ENCODE assay signal across 16 cellular contexts in genomic region chr12:109449845-109450532, GRCh38. TPM values are rescaled to one million over a fixed set of nuclear protein-coding genes. Genes with fewer than 3 reads are reported as not detected.
DNase-seq lines count a peak whose midpoint lies in the region; TF ChIP-seq lines count a peak whose summit lies in the region.
"Had no signal": no experiment of that assay in that cellular context is flagged by ENCODE, and none has a peak within 500 bp of the region (broad histone marks: within the 10 kb centered on the region; RNA-seq: fewer than 3 reads in every experiment).

No MANE protein-coding gene starts in this region.

- H3K9ac ChIP-seq in OCI-LY1 (ENCODE audit: low read length): no peak overlapping the region
- no peak overlapping the region for H3K9ac ChIP-seq in endodermal cell (ENCODE audit: extremely low read depth, low read length, poor library complexity, severe bottlenecking)
- no peak overlapping the region for H3K9ac ChIP-seq in GM23248
- H3K9ac ChIP-seq: BLaER1 treated with 17β-estradiol and CSF1 and Interleukin-3, amounts not matched to agents 10 nM and 100 nM had no signal

- 91 to 98% methylated on average over 6 to 16 of the region's 16 CpGs for WGBS in endodermal cell (ENCODE audit: insufficient coverage in 1 of 2, insufficient read length in 1 of 2), 2 experiments
- WGBS in GM23248 (ENCODE audit: low coverage in 1 of 2, low lambda C conversion rate in 2 of 2, missing lambda C conversion rate in 2 of 2), 2 experiments: 74 to 80% methylated on average over 16 of the region's 16 CpGs

- H3K4me2 ChIP-seq in OCI-LY1 (ENCODE audit: low read length): no peak overlapping the region
- H3K4me2 ChIP-seq in GM23248 (ENCODE audit: unreplicated experiment): no peak overlapping the region
- H3K4me2 ChIP-seq: BLaER1 treated with 17β-estradiol and CSF1 and Interleukin-3, amounts not matched to agents 10 nM and 100 nM had no signal

- TF ChIP-seq CTCF in GM12873 (IDR thresholded peaks at IDR 0.05; ENCODE audit: insufficient read depth, low read depth, low read length, missing control alignments): peak; percentile 17
- peak; percentile 18; the same call in 1 of the 2 replicates for TF ChIP-seq CTCF in OCI-LY1 (IDR thresholded peaks at IDR 0.05; ENCODE audit: low read length)
- TF ChIP-seq CTCF in endodermal cell (conservative IDR thresholded peaks at IDR 0.05): no peak
- TF ChIP-seq CTCF in neural crest cell (conservative IDR thresholded peaks at IDR 0.05): no peak
- TF ChIP-seq CTCF in dorsolateral prefrontal cortex (IDR thresholded peaks at IDR 0.05 in 54 of 56, conservative IDR thresholded peaks at IDR 0.05 in 2 of 56; ENCODE audit: low read depth in 1 of 56, partially characterized antibody in 56 of 56): no peak

- no peaks in the 10 kb centered on the region for H3K4me1 ChIP-seq in OCI-LY1 (ENCODE audit: insufficient read depth, low read length, severe bottlenecking)
- H3K4me1 ChIP-seq in endodermal cell (ENCODE audit: control insufficient read depth, insufficient read depth, low read length): no peaks in the 10 kb centered on the region
- H3K4me1 ChIP-seq in GM23248 (ENCODE audit: insufficient read depth): peaks cover 16% of the 10 kb centered on the region

- no peaks in the 10 kb centered on the region for H3K27me3 ChIP-seq in OCI-LY1 (ENCODE audit: insufficient read depth, low read length)
- H3K27me3 ChIP-seq in endodermal cell (ENCODE audit: control insufficient read depth, insufficient read depth, low read length, poor library complexity, severe bottlenecking): no peaks in the 10 kb centered on the region
- no peaks in the 10 kb centered on the region for H3K27me3 ChIP-seq in dorsolateral prefrontal cortex
- H3K27me3 ChIP-seq in GM23248 (replicated peaks; ENCODE audit: insufficient read depth): no peaks in the 10 kb centered on the region
- H3K27me3 ChIP-seq: BLaER1 treated with 17β-estradiol and CSF1 and Interleukin-3, amounts not matched to agents 10 nM and 100 nM; upper lobe of left lung had no signal

- H3K27ac Mint-ChIP-seq in endodermal cell: peak overlapping the region; percentile 34
- peak overlapping the region; percentile 52 for H3K27ac Mint-ChIP-seq in neural crest cell (ENCODE audit: unreplicated experiment)
- H3K27ac Mint-ChIP-seq: activated naive CD4-positive, alpha-beta T cell treated with anti-CD3 and anti-CD28 coated beads, Interleukin-2, amount 10 ng/mL, durations not matched to agents 7 days and 5 days had no signal

- H3K4me3 ChIP-seq in OCI-LY1 (ENCODE audit: low read depth, low read length, poor library complexity, severe bottlenecking) (no peak overlapping the region), endodermal cell (ENCODE audit: low read length) (no peak overlapping the region), dorsolateral prefrontal cortex (no peak overlapping the region), GM23248 (no peak overlapping the region)
- H3K4me3 ChIP-seq: BLaER1 treated with 17β-estradiol and CSF1 and Interleukin-3, amounts not matched to agents 10 nM and 100 nM; upper lobe of left lung had no signal

- intact Hi-C loops in dorsolateral prefrontal cortex (cut with DNase I): no loop called here

- H3K9me2 ChIP-seq in OCI-LY1 (ENCODE audit: low read depth, low read length) (no peaks in the 10 kb centered on the region), GM23248 (ENCODE audit: insufficient read depth) (no peaks in the 10 kb centered on the region)

- H3K27me3 Mint-ChIP-seq in endodermal cell (ENCODE audit: insufficient read depth) (no peaks in the 10 kb centered on the region), neural crest cell (ENCODE audit: low read depth) (no peaks in the 10 kb centered on the region)
- H3K27me3 Mint-ChIP-seq: activated naive CD4-positive, alpha-beta T cell treated with anti-CD3 and anti-CD28 coated beads, Interleukin-2, amount 10 ng/mL, durations not matched to agents 7 days and 5 days had no signal

- in situ Hi-C loops in GM23248 (cut with MboI): no loop called here

- H3K9me3 Mint-ChIP-seq in endodermal cell (no peaks in the 10 kb centered on the region), neural crest cell (no peaks in the 10 kb centered on the region)
- H3K9me3 Mint-ChIP-seq: activated naive CD4-positive, alpha-beta T cell treated with anti-CD3 and anti-CD28 coated beads, Interleukin-2, amount 10 ng/mL, durations not matched to agents 7 days and 5 days had no signal

- H3K79me2 ChIP-seq in OCI-LY1 (ENCODE audit: insufficient read depth, low read length): no peaks in the 10 kb centered on the region
- peaks cover 97% of the 10 kb centered on the region for H3K79me2 ChIP-seq in GM23248 (ENCODE audit: insufficient read depth)

- H3K36me3 Mint-ChIP-seq in endodermal cell (ENCODE audit: low read depth) (peaks cover 59% of the 10 kb centered on the region), neural crest cell (ENCODE audit: low read depth) (peaks cover 2% of the 10 kb centered on the region)

- H4K20me1 ChIP-seq in OCI-LY1 (ENCODE audit: insufficient read depth, low read length) (no peaks in the 10 kb centered on the region), GM23248 (ENCODE audit: insufficient read depth) (no peaks in the 10 kb centered on the region; the same call in 1 of the 2 replicates)

- H3K4me3 Mint-ChIP-seq in endodermal cell (no peak overlapping the region), neural crest cell (no peak overlapping the region)
- H3K4me3 Mint-ChIP-seq: activated naive CD4-positive, alpha-beta T cell treated with anti-CD3 and anti-CD28 coated beads, Interleukin-2, amount 10 ng/mL, durations not matched to agents 7 days and 5 days had no signal

- H3K27ac ChIP-seq in OCI-LY1 (ENCODE audit: low read depth, low read length, poor library complexity, severe bottlenecking) (no peak overlapping the region), endodermal cell (ENCODE audit: low read depth, low read length) (no peak overlapping the region), dorsolateral prefrontal cortex (peak overlapping the region in 2 of 59 donors; percentile 20 to 35), GM23248 (no peak overlapping the region)
- H3K27ac ChIP-seq: BLaER1 treated with 17β-estradiol and CSF1 and Interleukin-3, amounts not matched to agents 10 nM and 100 nM had no signal

- H2AFZ ChIP-seq in OCI-LY1 (ENCODE audit: low read length) (no peak overlapping the region), GM23248 (no peak overlapping the region)

- H3K4me1 Mint-ChIP-seq in endodermal cell (no peaks in the 10 kb centered on the region), neural crest cell (no peaks in the 10 kb centered on the region)

- H3K9me3 ChIP-seq in OCI-LY1 (ENCODE audit: low read length) (no peaks in the 10 kb centered on the region), endodermal cell (ENCODE audit: control insufficient read depth, low read length) (no peaks in the 10 kb centered on the region), GM23248 (ENCODE audit: low read depth) (no peaks in the 10 kb centered on the region)
- H3K9me3 ChIP-seq: BLaER1 treated with 17β-estradiol and CSF1 and Interleukin-3, amounts not matched to agents 10 nM and 100 nM; upper lobe of left lung had no signal

- no peaks in the 10 kb centered on the region for H3F3A ChIP-seq in OCI-LY1 (ENCODE audit: insufficient read depth, low read length)
- H3F3A ChIP-seq in GM23248 (ENCODE audit: insufficient read depth): peaks cover 21% of the 10 kb centered on the region; the same call in 1 of the 2 replicates

- peaks cover 11% of the 10 kb centered on the region for H3K36me3 ChIP-seq in OCI-LY1 (ENCODE audit: insufficient read depth, low read length)
- H3K36me3 ChIP-seq in endodermal cell (ENCODE audit: control insufficient read depth, insufficient read depth, low read length): peaks cover 94% of the 10 kb centered on the region
- peaks cover 75% of the 10 kb centered on the region for H3K36me3 ChIP-seq in GM23248 (ENCODE audit: low read depth)

- DNase-seq in endodermal cell: no peak
- no peak for DNase-seq in neural crest cell (ENCODE audit: low read depth, low spot score)
- no peak for DNase-seq in dorsolateral prefrontal cortex
- DNase-seq in NCI-H345 treated with DMSO at 0.1 percent for 48 hours (lab: John Stamatoyannopoulos, UW; ENCODE audit: unreplicated experiment): no peak
- DNase-seq in GM23248: no peak
- DNase-seq in CD1c-positive myeloid dendritic cell (ENCODE audit: extremely low spot score): no peak
- DNase-seq: activated naive CD4-positive, alpha-beta T cell treated with anti-CD3 and anti-CD28 coated beads, Interleukin-2, amount 10 ng/mL, durations not matched to agents 7 days and 5 days; caudate nucleus; EL; NCI-H2029; retina; stimulated activated CD4-positive, alpha-beta T cell treated with anti-CD3 and anti-CD28 coated beads, Interleukin-2, amount 100 ng/mL, for 48 hours had no signal

RNA-seq across cellular contexts. Expression of gene KCTD10, which starts 27.1 kb away (rescaled TPM):
- total RNA-seq in endodermal cell: 10 to 100 TPM; 50.9 to 53.5 TPM
- polyA plus RNA-seq in endodermal cell (2013, experiment 1 of 2): 51.3 TPM
- polyA plus RNA-seq in endodermal cell (2013, experiment 2 of 2): 55.3 TPM
- 58.4 and 66.4 TPM in 2 replicates for total RNA-seq in neural crest cell
- 10 to 100 TPM; 32.1 to 62.5 (median 42.9) TPM for total RNA-seq in dorsolateral prefrontal cortex
- 97.0 and 117 TPM in 2 replicates for total RNA-seq in GM23248 (2014; rRNA removed; shearing (Covaris generic))
- 81.1 and 83.4 TPM in 2 replicates for polyA plus RNA-seq in GM23248 (2016; fragmentation: Nextera tagmentation; extraction: Ambion mirVana)

RNA-seq across cellular contexts. Expression of gene UBE3B, which starts 27.4 kb away (rescaled TPM):
- 10 to 100 TPM; 32.0 to 39.8 TPM for total RNA-seq in endodermal cell
- 30.8 TPM for polyA plus RNA-seq in endodermal cell (2013, experiment 1 of 2)
- polyA plus RNA-seq in endodermal cell (2013, experiment 2 of 2): 29.5 TPM
- total RNA-seq in neural crest cell: 35.9 and 38.7 TPM in 2 replicates
- total RNA-seq in dorsolateral prefrontal cortex: 10 to 100 TPM; 39.2 to 68.5 (median 52.9) TPM
- 32.0 and 34.7 TPM in 2 replicates for total RNA-seq in GM23248 (2014; rRNA removed; shearing (Covaris generic))
- 34.3 and 38.3 TPM in 2 replicates for polyA plus RNA-seq in GM23248 (2016; fragmentation: Nextera tagmentation; extraction: Ambion mirVana)

Comparison
In these comparisons a context has a peak if more than half of its experiments do, and no peak if none do; other contexts are left out.
1. CTCF ChIP-seq: peak in GM12873 (single experiment) and OCI-LY1 (single experiment); none in endodermal cell (single experiment), neural crest cell (single experiment) and dorsolateral prefrontal cortex (0 of 56).